ENCODE assay signal across 33 cellular contexts in genomic region chr12:119720349-119720748, GRCh38.
"Had no signal": no experiment of that assay in that cellular context is flagged by ENCODE, and none has a peak within 500 bp of the region (broad histone marks: within the 10 kb centered on the region; RNA-seq: fewer than 3 reads in every experiment).

No MANE protein-coding gene starts in this region.

- H3K9me3 ChIP-seq: adrenal gland, ascending aorta, body of pancreas, breast epithelium had no signal

- H3K36me3 ChIP-seq: adrenal gland, ascending aorta, brain microvascular endothelial cell, breast epithelium, cardiac muscle cell had no signal

- FAIRE-seq: astrocyte, bronchial epithelial cell had no signal

- H3K27me3 ChIP-seq: adrenal gland, ascending aorta, body of pancreas, brain microvascular endothelial cell, breast epithelium, cardiac muscle cell had no signal

- ATAC-seq: activated naive CD4-positive, alpha-beta T cell treated with anti-CD3 and anti-CD28 coated beads, Interleukin-2, amount 50 U/mL, for 72 hours; activated naive CD8-positive, alpha-beta T cell treated with anti-CD3 and anti-CD28 coated beads, Interleukin-2, amount 50 U/mL, for 24 hours; activated T-cell treated with anti-CD3 and anti-CD28 coated beads, Interleukin-2, amount 50 U/mL, for 4 hours; activated T-cell treated with anti-CD3 and anti-CD28 coated beads, Interleukin-2, amount 50 U/mL, for 72 hours; activated T-helper 17 cell treated with anti-CD3 and anti-CD28 coated beads, Interleukin-2, amount 50 U/mL, for 72 hours; body of pancreas had no signal

- H3K4me1 ChIP-seq: ascending aorta, breast epithelium had no signal

- H3K27ac ChIP-seq: adrenal gland, ascending aorta, body of pancreas, brain microvascular endothelial cell, breast epithelium, cardiac muscle cell had no signal

- DNase-seq: activated effector memory CD4-positive, alpha-beta T cell treated with anti-CD3 and anti-CD28 coated beads, Interleukin-2, amount 50 U/mL, for 16 hours; activated effector memory CD4-positive, alpha-beta T cell treated with Interleukin-2 at 50 U/mL for 16 hours; activated gamma-delta T cell; activated gamma-delta T cell treated with Interleukin-2 at 50 U/mL for 16 hours; activated naive CD4-positive, alpha-beta T cell; activated naive CD4-positive, alpha-beta T cell treated with anti-CD3 and anti-CD28 coated beads for 36 hours; activated naive CD4-positive, alpha-beta T cell treated with anti-CD3 and anti-CD28 coated beads, Interleukin-2, amount 10 ng/mL, durations not matched to agents 7 days and 5 days; activated naive CD4-positive, alpha-beta T cell treated with anti-CD3 and anti-CD28 coated beads, Interleukin-2, amount 50 U/mL, for 16 hours; activated naive CD4-positive, alpha-beta T cell treated with Interleukin-2 at 50 U/mL for 16 hours; activated naive CD8-positive, alpha-beta T cell treated with anti-CD3 and anti-CD28 coated beads for 36 hours; activated naive CD8-positive, alpha-beta T cell treated with anti-CD3 and anti-CD28 coated beads, Interleukin-2, amount 10 ng/mL, durations not matched to agents 7 days and 5 days; activated naive CD8-positive, alpha-beta T cell treated with anti-CD3 and anti-CD28 coated beads, Interleukin-2, amount 50 U/mL, for 24 hours; activated T-cell treated with anti-CD3 and anti-CD28 coated beads, Interleukin-2, amount 50 U/mL, for 1 hour; activated T-cell treated with anti-CD3 and anti-CD28 coated beads, Interleukin-2, amount 50 U/mL, for 24 hours; activated T-cell treated with anti-CD3 and anti-CD28 coated beads, Interleukin-2, amount 50 U/mL, for 4 hours; activated T-cell treated with anti-CD3 and anti-CD28 coated beads, Interleukin-2, amount 50 U/mL, for 48 hours; activated T-cell treated with anti-CD3 and anti-CD28 coated beads, Interleukin-2, amount 50 U/mL, for 72 hours; adrenal gland; amniotic stem cell; amygdala; aorta; body of pancreas; brain microvascular endothelial cell; caudate nucleus; central memory CD4-positive, alpha-beta T cell; cerebellar nuclear complex had no signal

- H3K4me3 ChIP-seq: adrenal gland, ascending aorta, body of pancreas, breast epithelium, cardiac muscle cell had no signal
